2 cellular contexts compared by ENCODE assay signal in genomic region chr5:168600409-168600808, GRCh38.
TF ChIP-seq lines count a peak whose summit lies in the region.

No MANE protein-coding gene starts in this region.

TF ChIP-seq in SK-N-SH treated with all-trans-retinoic acid at 6 μM for 48 hours, 23 proteins besides CTCF, POLR2A, EP300 and RAD21 (continued from another document):
- TF ChIP-seq OSR1 (CRISPR knock-in tag; IDR thresholded peaks at IDR 0.05) (no peak), PATZ1 (CRISPR knock-in tag; IDR thresholded peaks at IDR 0.05; ENCODE audit: borderline replicate concordance) (no peak), TOX (CRISPR knock-in tag; IDR thresholded peaks at IDR 0.05; ENCODE audit: borderline replicate concordance) (no peak)

TF ChIP-seq in HepG2, 621 proteins besides CTCF, POLR2A, EP300 and RAD21 (continued from another document and continues in another):
- peak; percentile 92 for TF ChIP-seq HNF1B (CRISPR knock-in tag; IDR thresholded peaks at IDR 0.05)
- TF ChIP-seq GPBP1L1 (CRISPR knock-in tag; IDR thresholded peaks at IDR 0.05) = no peak
- TF ChIP-seq CEBPB (IDR thresholded peaks at IDR 0.05; ENCODE audit: borderline replicate concordance, low read depth, low read length) = peak; percentile 28; the same call in 1 of the 2 replicates
- no peak for TF ChIP-seq ZMAT5 (CRISPR knock-in tag; IDR thresholded peaks at IDR 0.05; ENCODE audit: borderline replicate concordance, low read depth)
- no peak for TF ChIP-seq ZNF737 (CRISPR knock-in tag; IDR thresholded peaks at IDR 0.05; ENCODE audit: borderline replicate concordance)
- peak; percentile 65; the same call in 1 of the 2 replicates for TF ChIP-seq ZNF350 (CRISPR knock-in tag; IDR thresholded peaks at IDR 0.05; ENCODE audit: borderline replicate concordance, low read depth)
- TF ChIP-seq ZGPAT (CRISPR knock-in tag; IDR thresholded peaks at IDR 0.05) = peak; percentile 67
- TF ChIP-seq RAD51 (IDR thresholded peaks at IDR 0.05; ENCODE audit: borderline replicate concordance) = no peak
- TF ChIP-seq NR2F2 (IDR thresholded peaks at IDR 0.05; ENCODE audit: borderline replicate concordance, low read depth) = peak; percentile 87
- TF ChIP-seq ZNF30 (CRISPR knock-in tag; IDR thresholded peaks at IDR 0.05) = no peak
- peak; percentile 24; the same call in 1 of the 2 replicates for TF ChIP-seq RXRA (CRISPR knock-in tag; IDR thresholded peaks at IDR 0.05)
- 0 out of 2 replicates have a peak, but pooled peaks have one; percentile 35 for TF ChIP-seq RERE (CRISPR knock-in tag; IDR thresholded peaks at IDR 0.05; ENCODE audit: low read depth)
- no peak for TF ChIP-seq ZNF275 (CRISPR knock-in tag; IDR thresholded peaks at IDR 0.05; ENCODE audit: borderline replicate concordance)
- TF ChIP-seq ZBTB21 (CRISPR knock-in tag; IDR thresholded peaks at IDR 0.05) = no peak
- no peak for TF ChIP-seq CCAR2 (optimal IDR thresholded peaks at IDR 0.05; ENCODE audit: low read depth, low read length)
- no peak for TF ChIP-seq PHF8 (CRISPR knock-in tag; IDR thresholded peaks at IDR 0.05)
- no peak for TF ChIP-seq ZNF605 (CRISPR knock-in tag; IDR thresholded peaks at IDR 0.05)
- peak; percentile 79 to 83 for TF ChIP-seq NR2F1 (CRISPR knock-in tag; IDR thresholded peaks at IDR 0.05)
- 0 out of 2 replicates have a peak, but pooled peaks have one; percentile 24 for TF ChIP-seq KDM1A (CRISPR knock-in tag; IDR thresholded peaks at IDR 0.05)
- no peak for TF ChIP-seq NR0B2 (CRISPR knock-in tag; IDR thresholded peaks at IDR 0.05)
- TF ChIP-seq ZNF614 (CRISPR knock-in tag; IDR thresholded peaks at IDR 0.05; ENCODE audit: borderline replicate concordance) = peak; percentile 52; the same call in 1 of the 2 replicates
- peak; percentile 52; the same call in 1 of the 2 replicates for TF ChIP-seq YEATS4 (CRISPR knock-in tag; IDR thresholded peaks at IDR 0.05; ENCODE audit: borderline replicate concordance)
- no peak for TF ChIP-seq NCOR1 (IDR thresholded peaks at IDR 0.05; ENCODE audit: borderline replicate concordance, low read length)
- TF ChIP-seq CBX2 (IDR thresholded peaks at IDR 0.05; ENCODE audit: low read depth, low read length) = no peak
- TF ChIP-seq CBX2 (CRISPR knock-in tag; IDR thresholded peaks at IDR 0.05; ENCODE audit: low read depth) = no peak
- no peak for TF ChIP-seq NFKB2 (CRISPR knock-in tag; IDR thresholded peaks at IDR 0.05; ENCODE audit: borderline replicate concordance)
- no peak for TF ChIP-seq CENPX (CRISPR knock-in tag; IDR thresholded peaks at IDR 0.05)
- peak; percentile 76; the same call in 1 of the 2 replicates for TF ChIP-seq SIX1 (CRISPR knock-in tag; IDR thresholded peaks at IDR 0.05; ENCODE audit: borderline replicate concordance)
- peak; percentile 37; the same call in 1 of the 2 replicates for TF ChIP-seq ZBTB7B (CRISPR knock-in tag; IDR thresholded peaks at IDR 0.05)
- TF ChIP-seq RARA (CRISPR knock-in tag; IDR thresholded peaks at IDR 0.05) = peak; percentile 71
- TF ChIP-seq NR2C2 (CRISPR knock-in tag; IDR thresholded peaks at IDR 0.05; ENCODE audit: borderline replicate concordance) = peak; percentile 70
- no peak for TF ChIP-seq NR3C1 (CRISPR knock-in tag; IDR thresholded peaks at IDR 0.05)
- peak; percentile 53; the same call in 1 of the 2 replicates for TF ChIP-seq ARID3A (IDR thresholded peaks at IDR 0.05; ENCODE audit: low read depth, low read length)
- no peak for TF ChIP-seq E2F5 (CRISPR knock-in tag; conservative IDR thresholded peaks at IDR 0.05)
- no peak for TF ChIP-seq ZNF749 (CRISPR knock-in tag; IDR thresholded peaks at IDR 0.05; ENCODE audit: borderline replicate concordance)
- TF ChIP-seq XBP1 (CRISPR knock-in tag; IDR thresholded peaks at IDR 0.05) = no peak
- TF ChIP-seq SOX6 (IDR thresholded peaks at IDR 0.05) = no peak
- peak; percentile 79 for TF ChIP-seq SOX6 (CRISPR knock-in tag; IDR thresholded peaks at IDR 0.05)
- TF ChIP-seq ELK4 (CRISPR knock-in tag; IDR thresholded peaks at IDR 0.05; ENCODE audit: borderline replicate concordance) = no peak
- TF ChIP-seq SP5 (CRISPR knock-in tag; IDR thresholded peaks at IDR 0.05; ENCODE audit: borderline replicate concordance, low read depth) = no peak
- TF ChIP-seq PAXIP1 (CRISPR knock-in tag; conservative IDR thresholded peaks at IDR 0.05) = peak; percentile 89
